In genomic region chr16:85595299-85595661, GRCh38 we compare ENCODE assay signal across 31 cellular contexts.
"Had no signal": no experiment of that assay in that cellular context is flagged by ENCODE, and none has a peak within 500 bp of the region (broad histone marks: within the 10 kb centered on the region; RNA-seq: fewer than 3 reads in every experiment).

No MANE protein-coding gene starts in this region.

- H3K4me1 ChIP-seq: colonic mucosa had no signal

- H2AFZ ChIP-seq: neural progenitor cell had no signal

- H3K4me3 ChIP-seq: body of pancreas, cardiac muscle cell, colonic mucosa, left ventricle myocardium inferior, lung, neural progenitor cell, skin epidermis, stomach, thyroid gland, upper lobe of right lung had no signal

- DNase-seq: activated CD4-positive, alpha-beta memory T cell treated with anti-CD3 and anti-CD28 coated beads, Interleukin-2, amount 10 ng/mL, durations not matched to agents 7 days and 5 days; activated CD4-positive, alpha-beta T cell treated with anti-CD3 and anti-CD28 coated beads, Interleukin-2, amount 10 ng/mL, durations not matched to agents 7 days and 5 days; activated CD8-positive, alpha-beta memory T cell treated with anti-CD3 and anti-CD28 coated beads, Interleukin-2, amount 50 U/mL, for 48 hours; activated naive CD4-positive, alpha-beta T cell; activated T-cell treated with anti-CD3 and anti-CD28 coated beads, Interleukin-2, amount 50 U/mL, for 4 hours; aorta; body of pancreas; cerebellar nuclear complex; colonic mucosa; effector CD8-positive, alpha-beta T cell; islet precursor cell; left ventricle myocardium inferior; naive B cell; posterior cingulate gyrus; stimulated activated CD4-positive, alpha-beta T cell treated with anti-CD3 and anti-CD28 coated beads, Interleukin-12 subunit alpha, Interleukin-12 subunit beta, amount 100 ng/mL, for 4 hours; stimulated activated CD4-positive, alpha-beta T cell treated with anti-CD3 and anti-CD28 coated beads, Interleukin-4, amount 100 ng/mL, for 1 hour; stomach; T-helper 17 cell; T1000; thyroid gland; upper lobe of right lung; WERI-Rb-1 had no signal

- H3K9ac ChIP-seq: neural progenitor cell had no signal

- H3K27me3 ChIP-seq: body of pancreas, cardiac muscle cell, colonic mucosa, neural progenitor cell, stomach, thyroid gland, upper lobe of right lung had no signal

- H3K27ac ChIP-seq: body of pancreas, cardiac muscle cell, colonic mucosa, left ventricle myocardium inferior, neural progenitor cell, skin epidermis, stomach, thyroid gland, upper lobe of right lung had no signal

- H3K9me3 ChIP-seq: body of pancreas, colonic mucosa, left ventricle myocardium inferior, stomach, thyroid gland, upper lobe of right lung had no signal

- ATAC-seq: activated CD4-positive, CD25-positive, alpha-beta regulatory T cell treated with anti-CD3 and anti-CD28 coated beads, Interleukin-2, amount 50 U/mL, for 24 hours; activated naive CD4-positive, alpha-beta T cell treated with anti-CD3 and anti-CD28 coated beads, Interleukin-2, amount 50 U/mL, for 72 hours; activated T-cell treated with anti-CD3 and anti-CD28 coated beads, Interleukin-2, amount 50 U/mL, for 4 hours; body of pancreas; sciatic nerve; T-helper 17 cell; upper lobe of right lung had no signal

- H3K36me3 ChIP-seq: cardiac muscle cell, colonic mucosa, left ventricle myocardium inferior, neural progenitor cell, thyroid gland, upper lobe of right lung had no signal

- FAIRE-seq: endometrium, frontal cortex had no signal
